In genomic region chr17:79843475-79843916, GRCh38 we compare ENCODE assay signal across 8 cellular contexts. TPM values are rescaled to one million over a fixed set of nuclear protein-coding genes. Genes with fewer than 3 reads are reported as not detected.
DNase-seq lines count a peak whose midpoint lies in the region; ATAC-seq and TF ChIP-seq lines count a peak whose summit lies in the region.

No MANE protein-coding gene starts in this region.

- H3K4me3 Mint-ChIP-seq in activated CD4-positive, alpha-beta memory T cell treated with anti-CD3 and anti-CD28 coated beads for 36 hours = peak overlapping the region; percentile 63
- peak overlapping the region; percentile 78 for H3K4me3 Mint-ChIP-seq in glutamatergic neuron (ENCODE audit: unreplicated experiment)

- intact Hi-C loops in activated CD4-positive, alpha-beta memory T cell treated with anti-CD3 and anti-CD28 coated beads for 36 hours (cut with micrococcal nuclease) = loop anchor here (1.0 to 10.0 kb wide), 2 partner anchors 81 to 148 kb away; no protein-coding TSS in a partner anchor

- no peak for TF ChIP-seq CTCF in glutamatergic neuron (IDR thresholded peaks at IDR 0.05; ENCODE audit: partially characterized antibody, unreplicated experiment)

- H2AFZ ChIP-seq in GM23248 = peak overlapping the region; percentile 84

- CTCF ChIA-PET in activated CD4-positive, alpha-beta memory T cell treated with anti-CD3 and anti-CD28 coated beads for 36 hours (lab: Charles Lee) = interaction anchor here (0.7 to 3.0 kb wide), 2 partner anchors 11 to 32 kb away, joined by 3 to 13 read pairs; no protein-coding TSS in a partner anchor

- H3K79me2 ChIP-seq in GM23248 (ENCODE audit: insufficient read depth) = no peaks in the 10 kb centered on the region

- no peak overlapping the region for H3K27ac Mint-ChIP-seq in activated CD4-positive, alpha-beta memory T cell treated with anti-CD3 and anti-CD28 coated beads for 36 hours
- no peak overlapping the region for H3K27ac Mint-ChIP-seq in glutamatergic neuron (ENCODE audit: unreplicated experiment)

- H3K36me3 Mint-ChIP-seq in activated CD4-positive, alpha-beta memory T cell treated with anti-CD3 and anti-CD28 coated beads for 36 hours = no peaks in the 10 kb centered on the region
- no peaks in the 10 kb centered on the region for H3K36me3 Mint-ChIP-seq in glutamatergic neuron (ENCODE audit: unreplicated experiment)

- H3K4me3 ChIP-seq in GM23248 (peak overlapping the region; percentile 77), skeletal muscle satellite cell (ENCODE audit: low read length) (peak overlapping the region; percentile 73)

- H3K4me1 ChIP-seq in GM23248 (ENCODE audit: insufficient read depth) (peaks cover 6% of the 10 kb centered on the region), skeletal muscle satellite cell (ENCODE audit: control insufficient read depth, insufficient read depth, low read length) (peaks cover 21% of the 10 kb centered on the region)

- no peaks in the 10 kb centered on the region for H3K36me3 ChIP-seq in GM23248 (ENCODE audit: low read depth)
- no peaks in the 10 kb centered on the region for H3K36me3 ChIP-seq in skeletal muscle satellite cell (ENCODE audit: insufficient read depth, low read length)

- no peak overlapping the region for H3K27ac ChIP-seq in GM23248

- no peaks in the 10 kb centered on the region for H3K9me3 Mint-ChIP-seq in activated CD4-positive, alpha-beta memory T cell treated with anti-CD3 and anti-CD28 coated beads for 36 hours
- peaks cover 2% of the 10 kb centered on the region for H3K9me3 Mint-ChIP-seq in glutamatergic neuron (ENCODE audit: unreplicated experiment)

- H3K4me2 ChIP-seq in GM23248 (ENCODE audit: unreplicated experiment) (peak overlapping the region; percentile 95), skeletal muscle satellite cell (ENCODE audit: low read length) (peak overlapping the region; percentile 95)

- peak; percentile 45 for DNase-seq in GM23248
- no peak for DNase-seq in activated CD4-positive, alpha-beta memory T cell treated with anti-CD3 and anti-CD28 coated beads for 36 hours
- DNase-seq in glutamatergic neuron = no peak
- DNase-seq in SKM-1 (lab: John Stamatoyannopoulos, UW; ENCODE audit: unreplicated experiment) = no peak
- no peak for DNase-seq in glomerular visceral epithelial cell (ENCODE audit: extremely low spot score)
- DNase-seq in AML-193 (lab: John Stamatoyannopoulos, UW) = no peak

- H3K9me3 ChIP-seq in GM23248 (ENCODE audit: low read depth) (no peaks in the 10 kb centered on the region), skeletal muscle satellite cell (replicated peaks; ENCODE audit: low read length) (no peaks in the 10 kb centered on the region)

- H3K4me1 Mint-ChIP-seq in activated CD4-positive, alpha-beta memory T cell treated with anti-CD3 and anti-CD28 coated beads for 36 hours (ENCODE audit: low read depth) = peaks cover 24% of the 10 kb centered on the region
- H3K4me1 Mint-ChIP-seq in glutamatergic neuron (ENCODE audit: low read depth, unreplicated experiment) = peaks cover 10% of the 10 kb centered on the region

- POLR2A ChIA-PET in activated CD4-positive, alpha-beta memory T cell treated with anti-CD3 and anti-CD28 coated beads for 36 hours (lab: Charles Lee) = no interaction called here

- H3K27me3 ChIP-seq in GM23248 (replicated peaks; ENCODE audit: insufficient read depth) (peaks cover 29% of the 10 kb centered on the region), skeletal muscle satellite cell (ENCODE audit: control insufficient read depth, insufficient read depth, low read length) (peaks cover 51% of the 10 kb centered on the region)

- H4K20me1 ChIP-seq in GM23248 (ENCODE audit: insufficient read depth) = no peaks in the 10 kb centered on the region

- in situ Hi-C loops in GM23248 (cut with MboI) = loop anchor here (10.0 kb wide), 1 partner anchor 151 kb away; no protein-coding TSS in a partner anchor

- no peaks in the 10 kb centered on the region for H3K9me2 ChIP-seq in GM23248 (ENCODE audit: insufficient read depth)

- H3K9ac ChIP-seq in GM23248 (peak overlapping the region; percentile 77), skeletal muscle satellite cell (ENCODE audit: low read depth, low read length) (peak overlapping the region; percentile 82)

- 1% methylated on average over 25 to 43 of the region's 43 CpGs for WGBS in GM23248 (ENCODE audit: low coverage in 1 of 2, low lambda C conversion rate in 2 of 2, missing lambda C conversion rate in 2 of 2), 2 experiments

- ATAC-seq in GM21528 (IDR thresholded peaks at IDR 0.05; ENCODE audit: low FRiP score, unreplicated experiment) = no peak

- H3F3A ChIP-seq in GM23248 (ENCODE audit: insufficient read depth) = peaks cover 7% of the 10 kb centered on the region

- peaks cover 40% of the 10 kb centered on the region for H3K27me3 Mint-ChIP-seq in activated CD4-positive, alpha-beta memory T cell treated with anti-CD3 and anti-CD28 coated beads for 36 hours
- H3K27me3 Mint-ChIP-seq in glutamatergic neuron (ENCODE audit: unreplicated experiment) = peaks cover 11% of the 10 kb centered on the region

RNA-seq across cellular contexts. Expression of gene CBX4, which starts 4.3 kb away (rescaled TPM):
- 11.4 and 18.9 TPM in 2 replicates for total RNA-seq in GM23248 (2014; rRNA removed; shearing (Covaris generic))
- 1.2 and 1.4 TPM in 2 replicates for polyA plus RNA-seq in GM23248 (2016; fragmentation: Nextera tagmentation; extraction: Ambion mirVana)
- 10 to 100 TPM; 14.0 to 14.2 TPM for total RNA-seq in activated CD4-positive, alpha-beta memory T cell treated with anti-CD3 and anti-CD28 coated beads for 36 hours
- 19.3 TPM for total RNA-seq in glutamatergic neuron (ENCODE audit: unreplicated experiment)
- total RNA-seq in skeletal muscle satellite cell (2012; rRNA removed) = 9.9 and 10.9 TPM in 2 replicates

RNA-seq across cellular contexts. Expression of gene CBX8, which starts 46.6 kb away (rescaled TPM):
- total RNA-seq in GM23248 (2014; rRNA removed; shearing (Covaris generic)) = 2.7 and 3.9 TPM in 2 replicates
- polyA plus RNA-seq in GM23248 (2016; fragmentation: Nextera tagmentation; extraction: Ambion mirVana) = 5.9 and 6.4 TPM in 2 replicates
- 1 to 10 TPM; 4.5 to 4.6 TPM for total RNA-seq in activated CD4-positive, alpha-beta memory T cell treated with anti-CD3 and anti-CD28 coated beads for 36 hours
- total RNA-seq in glutamatergic neuron (ENCODE audit: unreplicated experiment) = 13.8 TPM
- 1.5 and 3.5 TPM in 2 replicates for total RNA-seq in skeletal muscle satellite cell (2012; rRNA removed)
